9 cellular contexts compared by ENCODE assay signal in genomic region chr1:211791979-211792378, GRCh38.
"Had no signal": no experiment of that assay in that cellular context is flagged by ENCODE, and none has a peak within 500 bp of the region (broad histone marks: within the 10 kb centered on the region; RNA-seq: fewer than 3 reads in every experiment).

No MANE protein-coding gene starts in this region.

- H3K4me3 ChIP-seq: GM23248, HAP-1 had no signal

- DNase-seq: GM23248, GOT3, H7, HFFc6, KG1 had no signal

- H2AFZ ChIP-seq: GM23248 had no signal

- ATAC-seq: HCT116 had no signal

- H3K9me3 Mint-ChIP-seq: HFFc6, IgD-negative memory B cell had no signal

- H3K4me1 ChIP-seq: HAP-1 had no signal

- H3K9ac ChIP-seq: GM23248 had no signal

- H3K27me3 Mint-ChIP-seq: IgD-negative memory B cell had no signal

- H3K27ac Mint-ChIP-seq: HFFc6, IgD-negative memory B cell had no signal

- H3K27ac ChIP-seq: GM23248, HL-60 had no signal

- H3K9me3 ChIP-seq: HAP-1 had no signal

- H3K4me3 Mint-ChIP-seq: HFFc6, IgD-negative memory B cell had no signal
